In the genomic region with DNA sequence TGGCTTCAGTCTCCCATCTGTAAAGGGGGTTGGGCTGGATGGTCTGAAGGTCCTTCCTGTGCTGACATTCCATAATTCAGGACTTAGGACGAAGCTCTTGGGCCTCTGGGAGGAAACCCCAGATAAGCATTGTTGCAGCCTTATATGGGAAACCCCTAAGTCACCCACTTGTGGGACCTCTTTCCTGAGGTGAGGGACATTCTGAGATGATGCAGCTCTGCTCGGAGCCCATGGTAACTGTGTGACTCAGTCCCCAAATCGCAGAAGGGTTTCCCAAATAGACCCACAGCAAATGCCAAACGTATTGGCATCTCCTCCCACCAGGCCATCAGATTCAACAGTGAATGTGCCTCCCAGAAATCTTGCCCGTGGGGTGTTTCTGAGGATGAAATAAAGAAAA, we compare ENCODE assay signal across 5 cellular contexts. TPM values are rescaled to one million over a fixed set of nuclear protein-coding genes. Genes with fewer than 3 reads are reported as not detected.
"Had no signal": no experiment of that assay in that cellular context is flagged by ENCODE, and none has a peak within 500 bp of the region (broad histone marks: within the 10 kb centered on the region; RNA-seq: fewer than 3 reads in every experiment).

No MANE protein-coding gene starts in this region.

RNA-seq across cellular contexts. Expression of a gene that starts 9.4 kb away (rescaled TPM):
- total RNA-seq: HT-29, K562 had no signal

RNA-seq across cellular contexts. Expression of a gene that starts 47.2 kb away (rescaled TPM):
- total RNA-seq: HepG2, HT-29, HT1080, IMR-90, K562 had no signal

RNA-seq across cellular contexts. Expression of a gene that starts 52.9 kb away (rescaled TPM):
- total RNA-seq: HepG2, HT-29, HT1080, IMR-90, K562 had no signal
